Comparison of ENCODE assay signal across 7 cellular contexts in the genomic region with DNA sequence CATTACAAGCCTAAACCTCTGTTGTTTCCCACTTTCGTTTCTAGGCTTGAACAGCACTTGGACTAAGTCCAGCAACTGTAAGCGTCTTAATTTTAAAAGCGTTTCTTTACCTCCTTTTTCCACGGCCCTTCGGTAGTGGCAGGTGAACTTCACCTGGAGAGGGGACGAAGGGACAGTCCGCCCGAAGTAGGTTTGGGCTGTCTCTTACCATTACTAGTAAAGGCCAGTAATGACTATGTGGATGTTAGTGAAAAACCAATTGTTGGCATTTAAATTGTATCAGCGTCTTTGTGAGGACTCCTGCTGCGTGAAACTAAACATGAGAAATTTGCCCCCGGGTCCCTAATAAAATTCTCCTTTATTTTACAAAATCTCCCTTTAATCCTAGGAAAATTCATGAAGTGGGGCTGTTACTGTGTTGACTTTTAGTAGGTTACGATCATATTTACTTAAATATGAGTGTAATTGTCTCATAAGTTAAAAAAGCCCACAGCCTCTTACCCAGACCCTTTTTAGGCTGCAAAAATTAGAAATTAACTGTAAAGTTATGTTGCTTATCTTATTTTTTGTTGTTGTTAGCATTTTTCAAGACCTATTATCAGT. TPM values are rescaled to one million over a fixed set of nuclear protein-coding genes. Genes with fewer than 3 reads are reported as not detected.
DNase-seq lines count a peak whose midpoint lies in the region; ATAC-seq, FAIRE-seq and TF ChIP-seq lines count a peak whose summit lies in the region.

No MANE protein-coding gene starts in this region.

- TF ChIP-seq POLR2A in endothelial cell of umbilical vein (IDR thresholded peaks at IDR 0.05; ENCODE audit: low read depth, low read length), result no peak

- no peaks in the 10 kb centered on the region for H3K9me3 ChIP-seq in PC-3 (ENCODE audit: low read length)
- no peaks in the 10 kb centered on the region for H3K9me3 ChIP-seq in endothelial cell of umbilical vein (replicated peaks; ENCODE audit: control insufficient read depth, insufficient read depth, low read length)
- no peaks in the 10 kb centered on the region for H3K9me3 ChIP-seq in naive thymus-derived CD4-positive, alpha-beta T cell (ENCODE audit: control insufficient read depth in 2 of 3, low read length in 3 of 3)

- H3K4me2 ChIP-seq in PC-3 (ENCODE audit: low read length) (peak overlapping the region; percentile 94), endothelial cell of umbilical vein (ENCODE audit: insufficient read depth, low read length) (peak overlapping the region; percentile 98)

- POLR2A ChIA-PET in PC-3 (lab: Charles Lee; ENCODE audit: unreplicated experiment), result no interaction called here
- POLR2A ChIA-PET in endothelial cell of umbilical vein (lab: Charles Lee), result interaction anchor here (1.2 to 1.4 kb wide), 2 partner anchors 78 to 139 kb away, joined by 3 read pairs; partner anchors contain the start of gene MED4
- POLR2A ChIA-PET in naive thymus-derived CD4-positive, alpha-beta T cell (lab: Charles Lee), result interaction anchor here (0.8 to 6.5 kb wide), 24 partner anchors 8 to 328 kb away, joined by 3 to 128 read pairs (median 12); no protein-coding TSS in a partner anchor

- ATAC-seq in GM21423 (IDR thresholded peaks at IDR 0.05; ENCODE audit: unreplicated experiment) (peak; percentile 6), PC-3 (no peak; the same call in 1 of the 2 replicates), HG02885 (IDR thresholded peaks at IDR 0.05; ENCODE audit: poor library complexity, unreplicated experiment) (no peak), GM19324 (IDR thresholded peaks at IDR 0.05; ENCODE audit: low FRiP score, unreplicated experiment) (no peak)
- peak; percentile 5 for ATAC-seq in naive thymus-derived CD4-positive, alpha-beta T cell

- no peak overlapping the region for H3K27ac ChIP-seq in PC-3 (ENCODE audit: low read length)
- H3K27ac ChIP-seq in endothelial cell of umbilical vein (ENCODE audit: insufficient read depth, low read depth, low read length), result peak overlapping the region; percentile 86
- peak overlapping the region; percentile 94 for H3K27ac ChIP-seq in naive thymus-derived CD4-positive, alpha-beta T cell (ENCODE audit: low read depth, low read length)

- CTCF ChIA-PET in PC-3 (lab: Charles Lee) (no interaction called here), endothelial cell of umbilical vein (lab: Charles Lee) (interaction anchor here (1.2 to 2.9 kb wide), 10 partner anchors 8 to 535 kb away, joined by 3 to 17 read pairs (median 7); partner anchors contain the start of genes MED4 and NUDT15)
- CTCF ChIA-PET in naive thymus-derived CD4-positive, alpha-beta T cell (lab: Charles Lee), result interaction anchor here (1.4 to 3.6 kb wide), 8 partner anchors 12 to 107 kb away, joined by 3 to 23 read pairs (median 18); no protein-coding TSS in a partner anchor

- peak overlapping the region; percentile 90 to 99 (median 97) for H3K4me3 Mint-ChIP-seq in naive thymus-derived CD4-positive, alpha-beta T cell

- TF ChIP-seq CTCF in PC-3 (conservative IDR thresholded peaks at IDR 0.05; ENCODE audit: low read depth, low read length) (no peak), endothelial cell of umbilical vein (IDR thresholded peaks at IDR 0.05; ENCODE audit: extremely low read depth in 1 of 2, insufficient read depth in 1 of 2, low read depth in 1 of 2, low read length in 2 of 2) (no peak)

- no peaks in the 10 kb centered on the region for H3K9me2 ChIP-seq in PC-3 (replicated peaks; ENCODE audit: low read length)

- H3K9me3 Mint-ChIP-seq in naive thymus-derived CD4-positive, alpha-beta T cell, result no peaks in the 10 kb centered on the region

- peak; percentile 70 for FAIRE-seq in endothelial cell of umbilical vein (lab: Jason Lieb, UNC)

- no peaks in the 10 kb centered on the region for H3F3A ChIP-seq in PC-3 (ENCODE audit: low read length, unreplicated experiment)

- H3K9ac ChIP-seq in PC-3 (ENCODE audit: low read length) (peak overlapping the region; percentile 84), endothelial cell of umbilical vein (replicated peaks; ENCODE audit: extremely low read depth, insufficient read depth, low read length) (peak overlapping the region; percentile 98)

- H3K4me3 ChIP-seq in PC-3 (ENCODE audit: low read length), result peak overlapping the region; percentile 88
- H3K4me3 ChIP-seq in endothelial cell of umbilical vein (replicated peaks in 1 of 3; ENCODE audit: insufficient read depth in 1 of 3, low read depth in 1 of 3, low read length in 3 of 3), result peak overlapping the region; percentile 67 to 95 (median 77)
- H3K4me3 ChIP-seq in naive thymus-derived CD4-positive, alpha-beta T cell (ENCODE audit: low read length), result peak overlapping the region; percentile 85

- BruUV-seq in PC-3 (replicated peaks; lab: Mats Ljungman, UMichigan), result TSS peak; percentile 52
- BruUV-seq in endothelial cell of umbilical vein (replicated peaks; lab: Mats Ljungman, UMichigan), result TSS peak; percentile 30

- H3K4me1 Mint-ChIP-seq in naive thymus-derived CD4-positive, alpha-beta T cell, result peaks cover 32 to 66% (median 56%) of the 10 kb centered on the region in 7 donors

- H3K79me2 ChIP-seq in PC-3 (ENCODE audit: low read length) (peaks cover 53% of the 10 kb centered on the region), endothelial cell of umbilical vein (ENCODE audit: control insufficient read depth, insufficient read depth, low read length) (peaks cover 50% of the 10 kb centered on the region)

- no peaks in the 10 kb centered on the region for H3K9me1 ChIP-seq in endothelial cell of umbilical vein (replicated peaks; ENCODE audit: control insufficient read depth, extremely low read depth, insufficient read depth, low read length)

- H3K27me3 Mint-ChIP-seq in naive thymus-derived CD4-positive, alpha-beta T cell, result peaks cover 0 to 25% (median 0%) of the 10 kb centered on the region in 5 donors

- intact Hi-C loops in PC-3 (cut with micrococcal nuclease), result loop anchor here (2.0 to 10.0 kb wide), 4 partner anchors 68 to 351 kb away; partner anchors contain the start of gene RB1
- intact Hi-C loops in endothelial cell of umbilical vein (cut with micrococcal nuclease), result loop anchor here (1.0 to 5.0 kb wide), 8 partner anchors 69 to 348 kb away; partner anchors contain the start of genes MED4, NUDT15 and RB1
- intact Hi-C loops in naive thymus-derived CD4-positive, alpha-beta T cell (cut with micrococcal nuclease), result loop anchor here (1.0 to 10.0 kb wide), 14 partner anchors 13 to 535 kb away; partner anchors contain the start of genes MED4 (in 2 of the 2), RB1 (in 2 of the 2), CYSLTR2 (in 1 of the 2) and SUCLA2 (in 1 of the 2)

- DNase-seq in PC-3, result peak; percentile 29
- DNase-seq in endothelial cell of umbilical vein (ENCODE audit: low read depth, low spot score), result no peak
- no peak for DNase-seq in naive thymus-derived CD4-positive, alpha-beta T cell
- no peak for DNase-seq in GM19240 (ENCODE audit: insufficient read length, low spot score)

- H3K36me3 ChIP-seq in PC-3 (ENCODE audit: low read depth, low read length) (no peaks in the 10 kb centered on the region), endothelial cell of umbilical vein (ENCODE audit: control insufficient read depth in 2 of 2, extremely low read depth in 1 of 2, insufficient read depth in 2 of 2, low read length in 2 of 2) (no peaks in the 10 kb centered on the region)
- peaks cover 0 to 9% (median 0%) of the 10 kb centered on the region in 3 experiments for H3K36me3 ChIP-seq in naive thymus-derived CD4-positive, alpha-beta T cell (ENCODE audit: control insufficient read depth in 2 of 3, insufficient read depth in 3 of 3, low read length in 3 of 3)

- peaks cover 32% of the 10 kb centered on the region for H3K4me1 ChIP-seq in PC-3 (ENCODE audit: insufficient read depth, low read length)
- peaks cover 45% of the 10 kb centered on the region for H3K4me1 ChIP-seq in endothelial cell of umbilical vein (ENCODE audit: control insufficient read depth, extremely low read depth, insufficient read depth, low read length)
- peaks cover 35 to 36% of the 10 kb centered on the region in 2 donors for H3K4me1 ChIP-seq in naive thymus-derived CD4-positive, alpha-beta T cell (ENCODE audit: control insufficient read depth in 2 of 2, insufficient read depth in 2 of 2, low read length in 2 of 2)

- H4K20me1 ChIP-seq in PC-3 (ENCODE audit: low read length) (no peaks in the 10 kb centered on the region), endothelial cell of umbilical vein (replicated peaks; ENCODE audit: control insufficient read depth, extremely low read depth, insufficient read depth, low read length) (peaks cover 2% of the 10 kb centered on the region)

- H3K27me3 ChIP-seq in PC-3 (ENCODE audit: low read length), result no peaks in the 10 kb centered on the region
- H3K27me3 ChIP-seq in endothelial cell of umbilical vein (ENCODE audit: control insufficient read depth in 2 of 2, insufficient read depth in 2 of 2, low read length in 2 of 2), result peaks cover 2% of the 10 kb centered on the region in 2 experiments
- no peaks in the 10 kb centered on the region for H3K27me3 ChIP-seq in naive thymus-derived CD4-positive, alpha-beta T cell (ENCODE audit: control insufficient read depth in 2 of 2, insufficient read depth in 2 of 2, low read length in 2 of 2)

- H2AFZ ChIP-seq in PC-3 (ENCODE audit: low read length), result peak overlapping the region; percentile 63
- peak overlapping the region; percentile 63 for H2AFZ ChIP-seq in endothelial cell of umbilical vein (ENCODE audit: low read depth, low read length)

- H3K27ac Mint-ChIP-seq in naive thymus-derived CD4-positive, alpha-beta T cell, result peak overlapping the region; percentile 90 to 99 (median 98)

- dilution Hi-C loops in endothelial cell of umbilical vein (cut with MboI; ENCODE audit: extremely low pct_ligation_motif_present, low sequenced_read_pairs), result no loop called here

- H3K36me3 Mint-ChIP-seq in naive thymus-derived CD4-positive, alpha-beta T cell, result peaks cover 4 to 24% (median 22%) of the 10 kb centered on the region in 5 donors

TF ChIP-seq in endothelial cell of umbilical vein, 7 proteins besides CTCF, POLR2A, EP300 and RAD21 (continues in another document):
- TF ChIP-seq, protein P1, sequence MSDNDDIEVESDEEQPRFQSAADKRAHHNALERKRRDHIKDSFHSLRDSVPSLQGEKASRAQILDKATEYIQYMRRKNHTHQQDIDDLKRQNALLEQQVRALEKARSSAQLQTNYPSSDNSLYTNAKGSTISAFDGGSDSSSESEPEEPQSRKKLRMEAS (IDR thresholded peaks at IDR 0.05; ENCODE audit: insufficient read depth, insufficient read length), result no peak
- TF ChIP-seq GATA2 (IDR thresholded peaks at IDR 0.05; ENCODE audit: insufficient read depth, insufficient read length, low read depth, low read length), result no peak

RNA-seq across cellular contexts. Expression of gene ITM2B, which starts 1.0 kb away (rescaled TPM):
- total RNA-seq in PC-3 (2014; rRNA removed) (74.6 and 105 TPM in 2 replicates), endothelial cell of umbilical vein (245 and 271 TPM in 2 replicates)
- 150 and 163 TPM in 2 replicates for polyA plus RNA-seq in endothelial cell of umbilical vein
- 195 and 206 TPM in 2 replicates for polyA plus RNA-seq in endothelial cell of umbilical vein (2011; cell fraction: cytosol; rRNA removed)
- 85.6 and 109 TPM in 2 replicates for polyA plus RNA-seq in endothelial cell of umbilical vein (2011; cell fraction: nucleus; rRNA removed)
- polyA plus RNA-seq in endothelial cell of umbilical vein (2012), result 210 and 232 TPM in 2 replicates
- 66.5 and 82.9 TPM in 2 replicates for polyA minus RNA-seq in endothelial cell of umbilical vein
- polyA minus RNA-seq in endothelial cell of umbilical vein (2011; cell fraction: cytosol; rRNA and poly(A)+ RNA removed), result 30.4 TPM
- polyA minus RNA-seq in endothelial cell of umbilical vein (2011; cell fraction: nucleus; rRNA and poly(A)+ RNA removed), result 20.1 and 33.0 TPM in 2 replicates
- 100 to 1,000 TPM; 190 to 733 (median 412) TPM for total RNA-seq in naive thymus-derived CD4-positive, alpha-beta T cell
- polyA plus RNA-seq in naive thymus-derived CD4-positive, alpha-beta T cell, result 1,000 to 10,000 TPM; 1,112 to 1,479 TPM

Comparison
In these comparisons a context has a peak if more than half of its experiments do, and no peak if none do; other contexts are left out.
1. ATAC-seq: peak in GM21423 (single experiment) and naive thymus-derived CD4-positive, alpha-beta T cell (single experiment); none in PC-3 (single experiment), HG02885 (single experiment) and GM19324 (single experiment).
2. Peak in every context shown above with its lines, with median percentiles within 50 percentile points of each other: H3K4me3 ChIP-seq.